In the genomic region with DNA sequence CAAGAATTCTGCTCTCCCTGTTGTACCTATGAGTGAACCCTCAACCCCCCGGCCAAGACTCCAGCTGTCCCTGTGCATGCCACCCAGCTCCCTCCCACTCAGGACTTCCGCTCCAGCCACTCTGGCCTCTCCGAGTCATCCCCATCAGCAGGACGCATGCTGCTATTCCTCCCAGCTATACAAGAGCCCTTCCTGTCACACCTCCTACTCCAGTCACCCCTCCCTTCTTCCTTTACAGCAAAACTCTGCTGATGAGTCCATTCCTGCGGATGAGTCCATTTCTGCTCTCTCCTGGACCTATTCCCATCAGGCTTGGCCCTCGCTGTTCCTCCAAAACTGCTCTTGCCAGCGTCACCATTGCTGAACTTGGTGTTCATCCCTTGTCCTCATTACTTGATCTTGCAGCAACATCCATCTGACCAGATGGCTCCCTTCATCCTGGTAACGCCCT, we compare ENCODE assay signal across 1 cellular context.
TF ChIP-seq lines count a peak whose summit lies in the region.

No MANE protein-coding gene starts in this region.

TF ChIP-seq in HEK293, 187 proteins besides CTCF, POLR2A, EP300 and RAD21 (continued from another document and continues in another):
- TF ChIP-seq, protein P1, sequence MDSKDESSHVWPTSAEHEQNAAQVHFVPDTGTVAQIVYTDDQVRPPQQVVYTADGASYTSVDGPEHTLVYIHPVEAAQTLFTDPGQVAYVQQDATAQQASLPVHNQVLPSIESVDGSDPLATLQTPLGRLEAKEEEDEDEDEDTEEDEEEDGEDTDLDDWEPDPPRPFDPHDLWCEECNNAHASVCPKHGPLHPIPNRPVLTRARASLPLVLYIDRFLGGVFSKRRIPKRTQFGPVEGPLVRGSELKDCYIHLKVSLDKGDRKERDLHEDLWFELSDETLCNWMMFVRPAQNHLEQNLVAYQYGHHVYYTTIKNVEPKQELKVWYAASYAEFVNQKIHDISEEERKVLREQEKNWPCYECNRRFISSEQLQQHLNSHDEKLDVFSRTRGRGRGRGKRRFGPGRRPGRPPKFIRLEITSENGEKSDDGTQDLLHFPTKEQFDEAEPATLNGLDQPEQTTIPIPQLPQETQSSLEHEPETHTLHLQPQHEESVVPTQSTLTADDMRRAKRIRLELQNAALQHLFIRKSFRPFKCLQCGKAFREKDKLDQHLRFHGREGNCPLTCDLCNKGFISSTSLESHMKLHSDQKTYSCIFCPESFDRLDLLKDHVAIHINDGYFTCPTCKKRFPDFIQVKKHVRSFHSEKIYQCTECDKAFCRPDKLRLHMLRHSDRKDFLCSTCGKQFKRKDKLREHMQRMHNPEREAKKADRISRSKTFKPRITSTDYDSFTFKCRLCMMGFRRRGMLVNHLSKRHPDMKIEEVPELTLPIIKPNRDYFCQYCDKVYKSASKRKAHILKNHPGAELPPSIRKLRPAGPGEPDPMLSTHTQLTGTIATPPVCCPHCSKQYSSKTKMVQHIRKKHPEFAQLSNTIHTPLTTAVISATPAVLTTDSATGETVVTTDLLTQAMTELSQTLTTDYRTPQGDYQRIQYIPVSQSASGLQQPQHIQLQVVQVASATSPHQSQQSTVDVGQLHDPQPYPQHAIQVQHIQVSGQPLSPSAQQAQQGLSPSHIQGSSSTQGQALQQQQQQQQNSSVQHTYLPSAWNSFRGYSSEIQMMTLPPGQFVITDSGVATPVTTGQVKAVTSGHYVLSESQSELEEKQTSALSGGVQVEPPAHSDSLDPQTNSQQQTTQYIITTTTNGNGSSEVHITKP (tag by site-specific recombination; IDR thresholded peaks at IDR 0.05): peak; percentile 87
- TF ChIP-seq TCF7L2 (IDR thresholded peaks at IDR 0.05; ENCODE audit: borderline replicate concordance, low read depth, low read length) (no peak), ZNF76 (tag by site-specific recombination; IDR thresholded peaks at IDR 0.05; ENCODE audit: borderline replicate concordance, low read depth) (no peak), ZNF174 (tag by site-specific recombination; IDR thresholded peaks at IDR 0.05) (no peak), ZNF571 (tag by site-specific recombination; IDR thresholded peaks at IDR 0.05) (no peak), ZNF394 (tag by site-specific recombination; IDR thresholded peaks at IDR 0.05; ENCODE audit: borderline replicate concordance) (no peak), ZNF621 (tag by site-specific recombination; IDR thresholded peaks at IDR 0.05) (no peak), ZIC2 (tag by site-specific recombination; IDR thresholded peaks at IDR 0.05) (no peak; the same call in 1 of the 2 replicates), ZNF335 (tag by site-specific recombination; conservative IDR thresholded peaks at IDR 0.05) (no peak), ZSCAN23 (tag by site-specific recombination; IDR thresholded peaks at IDR 0.05) (no peak), GFI1B (tag by site-specific recombination; IDR thresholded peaks at IDR 0.05) (no peak), ZNF133 (tag by site-specific recombination; IDR thresholded peaks at IDR 0.05) (no peak), RBAK (tag by site-specific recombination; IDR thresholded peaks at IDR 0.05) (no peak), ZNF404 (tag by site-specific recombination; IDR thresholded peaks at IDR 0.05) (no peak), SCRT1 (tag by site-specific recombination; IDR thresholded peaks at IDR 0.05; ENCODE audit: borderline replicate concordance) (no peak), ZNF837 (tag by site-specific recombination; IDR thresholded peaks at IDR 0.05) (no peak), ZFHX2 (tag by site-specific recombination; conservative IDR thresholded peaks at IDR 0.05) (peak; percentile 46; the same call in 1 of the 2 replicates), ZNF391 (tag by site-specific recombination; IDR thresholded peaks at IDR 0.05; ENCODE audit: borderline replicate concordance, low read depth) (no peak), ZNF266 (tag by site-specific recombination; IDR thresholded peaks at IDR 0.05; ENCODE audit: low read depth) (no peak), ZNF169 (tag by site-specific recombination; IDR thresholded peaks at IDR 0.05) (no peak), GLI2 (tag by site-specific recombination; IDR thresholded peaks at IDR 0.05; ENCODE audit: borderline replicate concordance, low read depth) (no peak), SP7 (tag by site-specific recombination; IDR thresholded peaks at IDR 0.05) (no peak), ZNF214 (tag by site-specific recombination; IDR thresholded peaks at IDR 0.05; ENCODE audit: borderline replicate concordance) (no peak), ZNF629 (tag by site-specific recombination; IDR thresholded peaks at IDR 0.05) (no peak)
- TF ChIP-seq, protein P2, sequence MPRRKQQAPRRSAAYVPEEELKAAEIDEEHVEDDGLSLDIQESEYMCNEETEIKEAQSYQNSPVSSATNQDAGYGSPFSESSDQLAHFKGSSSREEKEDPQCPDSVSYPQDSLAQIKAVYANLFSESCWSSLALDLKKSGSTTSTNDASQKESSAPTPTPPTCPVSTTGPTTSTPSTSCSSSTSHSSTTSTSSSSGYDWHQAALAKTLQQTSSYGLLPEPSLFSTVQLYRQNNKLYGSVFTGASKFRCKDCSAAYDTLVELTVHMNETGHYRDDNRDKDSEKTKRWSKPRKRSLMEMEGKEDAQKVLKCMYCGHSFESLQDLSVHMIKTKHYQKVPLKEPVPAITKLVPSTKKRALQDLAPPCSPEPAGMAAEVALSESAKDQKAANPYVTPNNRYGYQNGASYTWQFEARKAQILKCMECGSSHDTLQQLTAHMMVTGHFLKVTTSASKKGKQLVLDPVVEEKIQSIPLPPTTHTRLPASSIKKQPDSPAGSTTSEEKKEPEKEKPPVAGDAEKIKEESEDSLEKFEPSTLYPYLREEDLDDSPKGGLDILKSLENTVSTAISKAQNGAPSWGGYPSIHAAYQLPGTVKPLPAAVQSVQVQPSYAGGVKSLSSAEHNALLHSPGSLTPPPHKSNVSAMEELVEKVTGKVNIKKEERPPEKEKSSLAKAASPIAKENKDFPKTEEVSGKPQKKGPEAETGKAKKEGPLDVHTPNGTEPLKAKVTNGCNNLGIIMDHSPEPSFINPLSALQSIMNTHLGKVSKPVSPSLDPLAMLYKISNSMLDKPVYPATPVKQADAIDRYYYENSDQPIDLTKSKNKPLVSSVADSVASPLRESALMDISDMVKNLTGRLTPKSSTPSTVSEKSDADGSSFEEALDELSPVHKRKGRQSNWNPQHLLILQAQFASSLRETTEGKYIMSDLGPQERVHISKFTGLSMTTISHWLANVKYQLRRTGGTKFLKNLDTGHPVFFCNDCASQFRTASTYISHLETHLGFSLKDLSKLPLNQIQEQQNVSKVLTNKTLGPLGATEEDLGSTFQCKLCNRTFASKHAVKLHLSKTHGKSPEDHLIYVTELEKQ (tag by site-specific recombination; IDR thresholded peaks at IDR 0.05; ENCODE audit: borderline replicate concordance): no peak
- TF ChIP-seq, protein P3, sequence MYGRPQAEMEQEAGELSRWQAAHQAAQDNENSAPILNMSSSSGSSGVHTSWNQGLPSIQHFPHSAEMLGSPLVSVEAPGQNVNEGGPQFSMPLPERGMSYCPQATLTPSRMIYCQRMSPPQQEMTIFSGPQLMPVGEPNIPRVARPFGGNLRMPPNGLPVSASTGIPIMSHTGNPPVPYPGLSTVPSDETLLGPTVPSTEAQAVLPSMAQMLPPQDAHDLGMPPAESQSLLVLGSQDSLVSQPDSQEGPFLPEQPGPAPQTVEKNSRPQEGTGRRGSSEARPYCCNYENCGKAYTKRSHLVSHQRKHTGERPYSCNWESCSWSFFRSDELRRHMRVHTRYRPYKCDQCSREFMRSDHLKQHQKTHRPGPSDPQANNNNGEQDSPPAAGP (tag by site-specific recombination; IDR thresholded peaks at IDR 0.05): peak; percentile 56
- TF ChIP-seq, protein P4, sequence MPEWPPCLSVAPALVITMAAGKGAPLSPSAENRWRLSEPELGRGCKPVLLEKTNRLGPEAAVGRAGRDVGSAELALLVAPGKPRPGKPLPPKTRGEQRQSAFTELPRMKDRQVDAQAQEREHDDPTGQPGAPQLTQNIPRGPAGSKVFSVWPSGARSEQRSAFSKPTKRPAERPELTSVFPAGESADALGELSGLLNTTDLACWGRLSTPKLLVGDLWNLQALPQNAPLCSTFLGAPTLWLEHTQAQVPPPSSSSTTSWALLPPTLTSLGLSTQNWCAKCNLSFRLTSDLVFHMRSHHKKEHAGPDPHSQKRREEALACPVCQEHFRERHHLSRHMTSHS (tag by site-specific recombination; IDR thresholded peaks at IDR 0.05): no peak
- TF ChIP-seq, protein P5, sequence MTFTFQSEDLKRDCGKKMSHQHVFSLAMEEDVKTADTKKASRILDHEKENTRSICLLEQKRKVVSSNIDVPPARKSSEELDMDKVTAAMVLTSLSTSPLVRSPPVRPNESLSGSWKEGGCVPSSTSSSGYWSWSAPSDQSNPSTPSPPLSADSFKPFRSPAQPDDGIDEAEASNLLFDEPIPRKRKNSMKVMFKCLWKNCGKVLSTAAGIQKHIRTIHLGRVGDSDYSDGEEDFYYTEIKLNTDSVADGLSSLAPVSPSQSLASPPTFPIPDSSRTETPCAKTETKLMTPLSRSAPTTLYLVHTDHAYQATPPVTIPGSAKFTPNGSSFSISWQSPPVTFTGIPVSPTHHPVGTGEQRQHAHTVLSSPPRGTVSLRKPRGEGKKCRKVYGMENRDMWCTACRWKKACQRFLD (tag by site-specific recombination; IDR thresholded peaks at IDR 0.05): no peak
- TF ChIP-seq, protein P6, sequence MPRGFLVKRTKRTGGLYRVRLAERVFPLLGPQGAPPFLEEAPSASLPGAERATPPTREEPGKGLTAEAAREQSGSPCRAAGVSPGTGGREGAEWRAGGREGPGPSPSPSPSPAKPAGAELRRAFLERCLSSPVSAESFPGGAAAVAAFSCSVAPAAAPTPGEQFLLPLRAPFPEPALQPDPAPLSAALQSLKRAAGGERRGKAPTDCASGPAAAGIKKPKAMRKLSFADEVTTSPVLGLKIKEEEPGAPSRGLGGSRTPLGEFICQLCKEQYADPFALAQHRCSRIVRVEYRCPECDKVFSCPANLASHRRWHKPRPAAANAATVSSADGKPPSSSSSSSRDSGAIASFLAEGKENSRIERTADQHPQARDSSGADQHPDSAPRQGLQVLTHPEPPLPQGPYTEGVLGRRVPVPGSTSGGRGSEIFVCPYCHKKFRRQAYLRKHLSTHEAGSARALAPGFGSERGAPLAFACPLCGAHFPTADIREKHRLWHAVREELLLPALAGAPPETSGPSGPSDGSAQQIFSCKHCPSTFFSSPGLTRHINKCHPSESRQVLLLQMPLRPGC (tag by site-specific recombination; IDR thresholded peaks at IDR 0.05): no peak
- TF ChIP-seq, protein P7, sequence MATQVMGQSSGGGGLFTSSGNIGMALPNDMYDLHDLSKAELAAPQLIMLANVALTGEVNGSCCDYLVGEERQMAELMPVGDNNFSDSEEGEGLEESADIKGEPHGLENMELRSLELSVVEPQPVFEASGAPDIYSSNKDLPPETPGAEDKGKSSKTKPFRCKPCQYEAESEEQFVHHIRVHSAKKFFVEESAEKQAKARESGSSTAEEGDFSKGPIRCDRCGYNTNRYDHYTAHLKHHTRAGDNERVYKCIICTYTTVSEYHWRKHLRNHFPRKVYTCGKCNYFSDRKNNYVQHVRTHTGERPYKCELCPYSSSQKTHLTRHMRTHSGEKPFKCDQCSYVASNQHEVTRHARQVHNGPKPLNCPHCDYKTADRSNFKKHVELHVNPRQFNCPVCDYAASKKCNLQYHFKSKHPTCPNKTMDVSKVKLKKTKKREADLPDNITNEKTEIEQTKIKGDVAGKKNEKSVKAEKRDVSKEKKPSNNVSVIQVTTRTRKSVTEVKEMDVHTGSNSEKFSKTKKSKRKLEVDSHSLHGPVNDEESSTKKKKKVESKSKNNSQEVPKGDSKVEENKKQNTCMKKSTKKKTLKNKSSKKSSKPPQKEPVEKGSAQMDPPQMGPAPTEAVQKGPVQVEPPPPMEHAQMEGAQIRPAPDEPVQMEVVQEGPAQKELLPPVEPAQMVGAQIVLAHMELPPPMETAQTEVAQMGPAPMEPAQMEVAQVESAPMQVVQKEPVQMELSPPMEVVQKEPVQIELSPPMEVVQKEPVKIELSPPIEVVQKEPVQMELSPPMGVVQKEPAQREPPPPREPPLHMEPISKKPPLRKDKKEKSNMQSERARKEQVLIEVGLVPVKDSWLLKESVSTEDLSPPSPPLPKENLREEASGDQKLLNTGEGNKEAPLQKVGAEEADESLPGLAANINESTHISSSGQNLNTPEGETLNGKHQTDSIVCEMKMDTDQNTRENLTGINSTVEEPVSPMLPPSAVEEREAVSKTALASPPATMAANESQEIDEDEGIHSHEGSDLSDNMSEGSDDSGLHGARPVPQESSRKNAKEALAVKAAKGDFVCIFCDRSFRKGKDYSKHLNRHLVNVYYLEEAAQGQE (tag by site-specific recombination; IDR thresholded peaks at IDR 0.05): no peak
- TF ChIP-seq, protein P8, sequence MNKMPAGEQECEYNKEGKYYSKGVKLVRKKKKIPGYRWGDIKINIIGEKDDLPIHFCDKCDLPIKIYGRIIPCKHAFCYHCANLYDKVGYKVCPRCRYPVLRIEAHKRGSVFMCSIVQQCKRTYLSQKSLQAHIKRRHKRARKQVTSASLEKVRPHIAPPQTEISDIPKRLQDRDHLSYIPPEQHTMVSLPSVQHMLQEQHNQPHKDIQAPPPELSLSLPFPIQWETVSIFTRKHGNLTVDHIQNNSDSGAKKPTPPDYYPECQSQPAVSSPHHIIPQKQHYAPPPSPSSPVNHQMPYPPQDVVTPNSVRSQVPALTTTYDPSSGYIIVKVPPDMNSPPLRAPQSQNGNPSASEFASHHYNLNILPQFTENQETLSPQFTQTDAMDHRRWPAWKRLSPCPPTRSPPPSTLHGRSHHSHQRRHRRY (tag by site-specific recombination; IDR thresholded peaks at IDR 0.05): no peak
- TF ChIP-seq, protein P9, sequence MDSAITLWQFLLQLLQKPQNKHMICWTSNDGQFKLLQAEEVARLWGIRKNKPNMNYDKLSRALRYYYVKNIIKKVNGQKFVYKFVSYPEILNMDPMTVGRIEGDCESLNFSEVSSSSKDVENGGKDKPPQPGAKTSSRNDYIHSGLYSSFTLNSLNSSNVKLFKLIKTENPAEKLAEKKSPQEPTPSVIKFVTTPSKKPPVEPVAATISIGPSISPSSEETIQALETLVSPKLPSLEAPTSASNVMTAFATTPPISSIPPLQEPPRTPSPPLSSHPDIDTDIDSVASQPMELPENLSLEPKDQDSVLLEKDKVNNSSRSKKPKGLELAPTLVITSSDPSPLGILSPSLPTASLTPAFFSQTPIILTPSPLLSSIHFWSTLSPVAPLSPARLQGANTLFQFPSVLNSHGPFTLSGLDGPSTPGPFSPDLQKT (IDR thresholded peaks at IDR 0.05; ENCODE audit: borderline replicate concordance, low read depth, low read length): no peak
- TF ChIP-seq, protein P10, sequence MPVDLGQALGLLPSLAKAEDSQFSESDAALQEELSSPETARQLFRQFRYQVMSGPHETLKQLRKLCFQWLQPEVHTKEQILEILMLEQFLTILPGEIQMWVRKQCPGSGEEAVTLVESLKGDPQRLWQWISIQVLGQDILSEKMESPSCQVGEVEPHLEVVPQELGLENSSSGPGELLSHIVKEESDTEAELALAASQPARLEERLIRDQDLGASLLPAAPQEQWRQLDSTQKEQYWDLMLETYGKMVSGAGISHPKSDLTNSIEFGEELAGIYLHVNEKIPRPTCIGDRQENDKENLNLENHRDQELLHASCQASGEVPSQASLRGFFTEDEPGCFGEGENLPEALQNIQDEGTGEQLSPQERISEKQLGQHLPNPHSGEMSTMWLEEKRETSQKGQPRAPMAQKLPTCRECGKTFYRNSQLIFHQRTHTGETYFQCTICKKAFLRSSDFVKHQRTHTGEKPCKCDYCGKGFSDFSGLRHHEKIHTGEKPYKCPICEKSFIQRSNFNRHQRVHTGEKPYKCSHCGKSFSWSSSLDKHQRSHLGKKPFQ (tag by site-specific recombination; IDR thresholded peaks at IDR 0.05): no peak
